7 cellular contexts compared by ENCODE assay signal in the genomic region with DNA sequence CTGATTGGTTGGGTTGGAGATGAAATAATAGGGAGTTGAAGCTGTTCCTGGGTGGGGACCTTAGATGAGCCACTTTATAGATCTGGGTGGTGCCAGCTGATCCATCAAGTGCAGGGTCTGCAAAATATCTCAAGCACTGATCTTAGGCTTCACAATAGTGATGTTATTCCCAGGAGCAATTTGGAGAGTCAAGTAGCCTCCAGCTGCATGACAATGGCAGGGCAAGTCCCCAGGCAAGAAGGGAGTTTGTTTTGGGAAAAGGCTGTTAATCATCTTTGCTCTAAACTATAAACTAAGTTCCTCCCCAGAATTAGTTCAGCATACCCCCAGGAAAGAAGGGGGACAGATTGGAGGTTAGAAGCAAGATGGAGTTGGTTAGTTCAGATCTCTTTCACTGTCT.
"Had no signal": no experiment of that assay in that cellular context is flagged by ENCODE, and none has a peak within 500 bp of the region (broad histone marks: within the 10 kb centered on the region; RNA-seq: fewer than 3 reads in every experiment).

No MANE protein-coding gene starts in this region.

- H3K27ac Mint-ChIP-seq: HFFc6 had no signal

- H3K4me1 ChIP-seq: HAP-1 had no signal

- ATAC-seq: HCT116, K562 had no signal

- H3K36me3 ChIP-seq: HAP-1 had no signal

- DNase-seq: GOT3, HFFc6, IMR-90, KG1 had no signal

- H3K4me3 Mint-ChIP-seq: HFFc6 had no signal

- H3K9me3 ChIP-seq: HAP-1 had no signal

- H3K4me3 ChIP-seq: HAP-1, K562 had no signal
